Comparison of ENCODE assay signal across 8 cellular contexts in genomic region chr7:2864204-2864985, GRCh38. TPM values are rescaled to one million over a fixed set of nuclear protein-coding genes. Genes with fewer than 3 reads are reported as not detected.
A peak's percentile ranks its signal among the peaks of the same experiment; 100 is the strongest.
DNase-seq lines count a peak whose midpoint lies in the region; ATAC-seq, FAIRE-seq and TF ChIP-seq lines count a peak whose summit lies in the region.

No MANE protein-coding gene starts in this region.

- CTCF ChIA-PET in IMR-90 (lab: Yijun Ruan, JAX), result interaction anchor here (0.7 to 0.9 kb wide), 2 partner anchors 104 to 134 kb away, joined by 3 read pairs; no protein-coding TSS in a partner anchor

- peak overlapping the region; percentile 97 for H2AFZ ChIP-seq in IMR-90 (replicated peaks; ENCODE audit: low read length, poor library complexity)

- no peak for TF ChIP-seq RAD21 in IMR-90 (IDR thresholded peaks at IDR 0.05; ENCODE audit: low read length)

- POLR2A ChIA-PET in IMR-90 (lab: Charles Lee; ENCODE audit: unreplicated experiment), result no interaction called here
- POLR2A ChIA-PET in naive thymus-derived CD8-positive, alpha-beta T cell (lab: Charles Lee), result interaction anchor here (0.6 to 1.3 kb wide), 3 partner anchors 33 to 228 kb away, joined by 3 to 4 read pairs (median 3); no protein-coding TSS in a partner anchor

- peak overlapping the region; percentile 87 for H3K23ac ChIP-seq in IMR-90 (ENCODE audit: low read depth, low read length)

- peak overlapping the region; percentile 97 for H3K27ac ChIP-seq in IMR-90 (ENCODE audit: insufficient read depth, low read length)

- peak overlapping the region; percentile 96 to 97 for H4K8ac ChIP-seq in IMR-90 (ENCODE audit: low read depth in 2 of 2, low read length in 2 of 2)

- H3K9me3 ChIP-seq in IMR-90 (ENCODE audit: control insufficient read depth, insufficient read depth, low read length), result no peaks in the 10 kb centered on the region

- H3K36me3 ChIP-seq in IMR-90 (ENCODE audit: control insufficient read depth, insufficient read depth, low read length) (no peaks in the 10 kb centered on the region), bronchial epithelial cell (ENCODE audit: control insufficient read depth, insufficient read depth, low read length) (no peaks in the 10 kb centered on the region)

- peaks cover 13% of the 10 kb centered on the region for H3K4me1 ChIP-seq in IMR-90 (ENCODE audit: control insufficient read depth, insufficient read depth, low read length)

- no peak for FAIRE-seq in bronchial epithelial cell (lab: Jason Lieb, UNC)

- peak overlapping the region; percentile 98 for H2BK20ac ChIP-seq in IMR-90 (ENCODE audit: low read depth, low read length)

- H4K91ac ChIP-seq in IMR-90 (ENCODE audit: insufficient read depth, low read depth, low read length), result peak overlapping the region; percentile 99

- TF ChIP-seq CTCF in IMR-90 (conservative IDR thresholded peaks at IDR 0.05; ENCODE audit: low read depth, low read length) (no peak), bronchial epithelial cell (IDR thresholded peaks at IDR 0.05; ENCODE audit: insufficient read depth, low read length, severe bottlenecking) (no peak)

- peak overlapping the region; percentile 96 for H3K14ac ChIP-seq in IMR-90 (replicated peaks; ENCODE audit: low read depth, low read length)

- H3K4me1 Mint-ChIP-seq in naive thymus-derived CD8-positive, alpha-beta T cell, result peaks cover 10 to 37% (median 31%) of the 10 kb centered on the region in 4 donors

- no peaks in the 10 kb centered on the region for H3K9me3 Mint-ChIP-seq in naive thymus-derived CD8-positive, alpha-beta T cell

- peak overlapping the region; percentile 96 for H2BK5ac ChIP-seq in IMR-90 (ENCODE audit: low read depth, low read length, poor library complexity, severe bottlenecking)

- H3K18ac ChIP-seq in IMR-90 (ENCODE audit: low read depth, low read length), result peak overlapping the region; percentile 85

- DNase-seq in A172 (ENCODE audit: low spot score), result peak; percentile 35
- no peak for DNase-seq in IMR-90
- peak; percentile 45 for DNase-seq in bronchial epithelial cell (ENCODE audit: low read depth)
- DNase-seq in naive thymus-derived CD8-positive, alpha-beta T cell, result no peak
- no peak for DNase-seq in ureter (ENCODE audit: low spot score)
- DNase-seq in hippocampal formation (lab: John Stamatoyannopoulos, UW), result no peak
- DNase-seq in cerebellum (ENCODE audit: low spot score), result no peak
- no peak for DNase-seq in NCI-H2227 treated with DMSO at 0.1 percent for 48 hours (lab: John Stamatoyannopoulos, UW)

- H4K5ac ChIP-seq in IMR-90 (ENCODE audit: low read depth, low read length), result peak overlapping the region; percentile 92

- H3K4me2 ChIP-seq in IMR-90 (ENCODE audit: low read depth, low read length), result peak overlapping the region; percentile 52; the same call in 1 of the 2 replicates

- peak overlapping the region; percentile 66 for H3K9ac ChIP-seq in IMR-90 (ENCODE audit: low read depth, low read length)

- no peak for ATAC-seq in IMR-90 (ENCODE audit: low read depth)
- no peak for ATAC-seq in naive thymus-derived CD8-positive, alpha-beta T cell

- in situ Hi-C loops in IMR-90 (cut with MboI; ENCODE audit: low sequenced_read_pairs), result loop anchor here (25.0 kb wide), 2 partner anchors 1773 to 1898 kb away; no protein-coding TSS in a partner anchor

- 100% methylated on average over 1 of the region's 12 CpGs; no CpG with 5 or more reads in 1 of the 2 experiments for WGBS in IMR-90 (ENCODE audit: extremely low coverage in 2 of 2, insufficient read length in 1 of 2), 2 experiments

- H3K27me3 ChIP-seq in IMR-90 (ENCODE audit: control insufficient read depth, insufficient read depth, low read length), result no peaks in the 10 kb centered on the region
- no peaks in the 10 kb centered on the region for H3K27me3 ChIP-seq in bronchial epithelial cell (ENCODE audit: control insufficient read depth, insufficient read depth, low read length)

- H3K27ac Mint-ChIP-seq in naive thymus-derived CD8-positive, alpha-beta T cell, result peak overlapping the region in 9 of 10 donors; percentile 27 to 96 (median 87)

- 0 out of 2 replicates have a peak, but pooled peaks cover 2% of the 10 kb centered on the region for H3K9me1 ChIP-seq in IMR-90 (ENCODE audit: insufficient read depth, low read length)

- peak overlapping the region; percentile 97 for H3K4ac ChIP-seq in IMR-90 (ENCODE audit: low read depth, low read length)

- peak overlapping the region in 7 of 10 donors; percentile 2 to 78 (median 64) for H3K4me3 Mint-ChIP-seq in naive thymus-derived CD8-positive, alpha-beta T cell

- H3K79me1 ChIP-seq in IMR-90 (ENCODE audit: low read depth in 1 of 2, low read length in 2 of 2), result peaks cover 0 to 5% of the 10 kb centered on the region in 2 experiments; a peak in 1 of 4 replicates

- dilution Hi-C loops in IMR-90 (cut with HindIII; ENCODE audit: low sequenced_read_pairs, unreplicated experiment), result no loop called here

- H3K27me3 Mint-ChIP-seq in naive thymus-derived CD8-positive, alpha-beta T cell, result no peaks in the 10 kb centered on the region

- H2AK5ac ChIP-seq in IMR-90 (ENCODE audit: low read depth, low read length), result peak overlapping the region; percentile 97

- H2BK15ac ChIP-seq in IMR-90 (ENCODE audit: low read depth, low read length), result peak overlapping the region; percentile 85

- H2AK9ac ChIP-seq in IMR-90 (replicated peaks; ENCODE audit: low read depth, low read length, poor library complexity), result peak overlapping the region; percentile 70

- intact Hi-C loops in IMR-90 (cut with micrococcal nuclease), result loop anchor here (2.0 to 10.0 kb wide), 4 partner anchors 192 to 1032 kb away; partner anchors contain the start of gene SDK1

- peak overlapping the region; percentile 95 for H3K56ac ChIP-seq in IMR-90 (ENCODE audit: extremely low read depth, insufficient read depth, low read length)

- H3K4me3 ChIP-seq in IMR-90 (ENCODE audit: insufficient read depth, low read depth, low read length), result no peak overlapping the region
- no peak overlapping the region for H3K4me3 ChIP-seq in bronchial epithelial cell (ENCODE audit: low read depth, low read length)

- H4K20me1 ChIP-seq in IMR-90 (ENCODE audit: insufficient read depth, low read length), result no peaks in the 10 kb centered on the region

- no peak for TF ChIP-seq POLR2A in IMR-90 (IDR thresholded peaks at IDR 0.05; ENCODE audit: low read depth, low read length)

- BruUV-seq in IMR-90 (replicated peaks; lab: Mats Ljungman, UMichigan), result no TSS peak

- H2BK120ac ChIP-seq in IMR-90 (ENCODE audit: low read depth, low read length), result peak overlapping the region; percentile 97

- H3K36me3 Mint-ChIP-seq in naive thymus-derived CD8-positive, alpha-beta T cell, result no peaks in the 10 kb centered on the region

TF ChIP-seq in IMR-90, 13 proteins besides CTCF, POLR2A, EP300 and RAD21:
- TF ChIP-seq ELK1 (IDR thresholded peaks at IDR 0.05; ENCODE audit: borderline replicate concordance, low read depth, low read length) (no peak), RFX5 (IDR thresholded peaks at IDR 0.05; ENCODE audit: low read depth, low read length) (no peak), MAFK (IDR thresholded peaks at IDR 0.05; ENCODE audit: low read depth, low read length) (no peak), CEBPB (IDR thresholded peaks at IDR 0.05; ENCODE audit: low read depth, low read length) (peak; percentile 78; the same call in 1 of the 2 replicates), MAZ (IDR thresholded peaks at IDR 0.05; ENCODE audit: borderline replicate concordance, low read depth, low read length) (peak; percentile 54; the same call in 1 of the 2 replicates), BHLHE40 (IDR thresholded peaks at IDR 0.05; ENCODE audit: low read depth, low read length) (no peak), RCOR1 (IDR thresholded peaks at IDR 0.05; ENCODE audit: insufficient replicate concordance, low read length) (no peak), MXI1 (IDR thresholded peaks at IDR 0.05; ENCODE audit: borderline replicate concordance, low read depth, low read length) (no peak)

RNA-seq across cellular contexts. Expression of gene GNA12, which starts 20.3 kb away (rescaled TPM):
- 16.4 and 22.4 TPM in 2 replicates for total RNA-seq in A172 (2014; rRNA removed; shearing (Covaris generic))
- total RNA-seq in IMR-90 (2012; rRNA removed), result 14.3 and 14.4 TPM in 2 replicates
- polyA plus RNA-seq in IMR-90 (2012; rRNA removed), result 89.0 and 93.9 TPM in 2 replicates
- polyA plus RNA-seq in IMR-90 (2012; cell fraction: cytosol; rRNA removed), result 41.2 and 78.7 TPM in 2 replicates
- 60.2 and 62.3 TPM in 2 replicates for polyA plus RNA-seq in IMR-90 (2012; cell fraction: nucleus; rRNA removed; ENCODE audit: low replicate concordance)
- total RNA-seq in bronchial epithelial cell, result 12.1 and 12.8 TPM in 2 replicates
- total RNA-seq in naive thymus-derived CD8-positive, alpha-beta T cell, result 10 to 100 TPM; 18.7 to 21.4 TPM
- 10 to 100 TPM in 1 of 3 donors, 1 to 10 TPM in 2; 4.6 to 13.7 (median 8.5) TPM for polyA plus RNA-seq in naive thymus-derived CD8-positive, alpha-beta T cell
- 41.8 TPM for total RNA-seq in ureter
- total RNA-seq in cerebellum, result 24.1 TPM

Comparison
In these comparisons a context has a peak if more than half of its experiments do, and no peak if none do; other contexts are left out.
1. DNase-seq: peak in A172 (single experiment) and bronchial epithelial cell (single experiment); none in IMR-90 (single experiment), naive thymus-derived CD8-positive, alpha-beta T cell (0 of 10), ureter (single experiment), hippocampal formation (0 of 2), cerebellum (single experiment) and NCI-H2227 treated with DMSO at 0.1 percent for 48 hours (single experiment).